9 cellular contexts compared by ENCODE assay signal in the genomic region with DNA sequence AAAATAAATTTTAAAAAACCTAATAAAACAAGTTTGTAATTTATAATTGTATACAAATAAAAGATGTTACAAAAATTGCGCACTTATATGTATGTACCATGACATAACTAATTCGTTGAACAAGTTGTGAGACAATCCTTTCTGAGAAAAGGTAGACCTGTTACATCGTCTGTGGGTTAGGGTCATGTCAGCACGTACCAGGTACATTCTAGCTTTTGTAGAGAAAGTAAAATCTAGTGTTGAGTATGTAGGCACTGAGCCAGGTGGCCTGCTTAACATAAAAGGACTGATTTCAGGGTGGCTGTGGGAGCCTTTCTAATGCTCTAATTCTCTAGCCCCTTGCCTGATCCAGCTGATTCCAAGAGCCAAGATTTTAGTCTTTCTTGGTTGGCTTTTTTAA. TPM values are rescaled to one million over a fixed set of nuclear protein-coding genes. Genes with fewer than 3 reads are reported as not detected.
A peak's percentile ranks its signal among the peaks of the same experiment; 100 is the strongest.
DNase-seq lines count a peak whose midpoint lies in the region; ATAC-seq and TF ChIP-seq lines count a peak whose summit lies in the region.
"Had no signal": no experiment of that assay in that cellular context is flagged by ENCODE, and none has a peak within 500 bp of the region (broad histone marks: within the 10 kb centered on the region; RNA-seq: fewer than 3 reads in every experiment).

No MANE protein-coding gene starts in this region.

- peak overlapping the region; percentile 97 for H3K4me3 ChIP-seq in left ventricle myocardium inferior
- peak overlapping the region; percentile 69 for H3K4me3 ChIP-seq in kidney epithelial cell (ENCODE audit: low read depth, low read length)
- peak overlapping the region; percentile 78 to 92 for H3K4me3 ChIP-seq in uterus
- no peak overlapping the region for H3K4me3 ChIP-seq in lower leg skin (ENCODE audit: low read depth, poor library complexity, severe bottlenecking)

- no peaks in the 10 kb centered on the region for H3K36me3 Mint-ChIP-seq in activated naive CD8-positive, alpha-beta T cell

- H3K4me1 Mint-ChIP-seq in activated naive CD8-positive, alpha-beta T cell (ENCODE audit: low read depth) = peaks cover 28% of the 10 kb centered on the region

- TF ChIP-seq CTCF in left ventricle myocardium inferior (IDR thresholded peaks at IDR 0.05; ENCODE audit: borderline replicate concordance) = no peak
- no peak for TF ChIP-seq CTCF in kidney epithelial cell (IDR thresholded peaks at IDR 0.05; ENCODE audit: insufficient read depth, low read length, poor library complexity, severe bottlenecking)
- TF ChIP-seq CTCF in uterus (IDR thresholded peaks at IDR 0.05) = no peak
- TF ChIP-seq CTCF in lower leg skin (IDR thresholded peaks at IDR 0.05) = no peak

- intact Hi-C loops in left ventricle myocardium inferior (cut with micrococcal nuclease) (no loop called here), Right ventricle myocardium inferior (cut with DNase I) (loop anchor here (5.0 to 10.0 kb wide), 2 partner anchors 228 to 1105 kb away; a partner anchor contains a TSS), uterus (cut with DNase I; ENCODE audit: low total_unique reads) (no loop called here), lower leg skin (cut with DNase I; ENCODE audit: low total_unique reads) (no loop called here)

- H3K27me3 ChIP-seq in left ventricle myocardium inferior (ENCODE audit: low read depth) (no peaks in the 10 kb centered on the region), kidney epithelial cell (ENCODE audit: control insufficient read depth, insufficient read depth, low read length) (no peaks in the 10 kb centered on the region), uterus (no peaks in the 10 kb centered on the region)

- no peaks in the 10 kb centered on the region for H3K27me3 Mint-ChIP-seq in activated naive CD8-positive, alpha-beta T cell

- H3K9me3 ChIP-seq in left ventricle myocardium inferior (replicated peaks) (no peaks in the 10 kb centered on the region), uterus (no peaks in the 10 kb centered on the region)

- H3K27ac Mint-ChIP-seq in activated naive CD8-positive, alpha-beta T cell = peak overlapping the region; percentile 98

- no peak for TF ChIP-seq POLR2A in uterus (IDR thresholded peaks at IDR 0.05)
- TF ChIP-seq POLR2A in lower leg skin (IDR thresholded peaks at IDR 0.05) = no peak

- DNase-seq in left ventricle myocardium inferior (no peak), Right ventricle myocardium inferior (ENCODE audit: missing footprints) (no peak), kidney epithelial cell (ENCODE audit: low read depth) (no peak), uterus (no peak), lower leg skin (ENCODE audit: low spot score in 2 of 2) (no peak), NOMO-1 treated with dmso at 0.1 percent for 144 hours (lab: John Stamatoyannopoulos, UW; ENCODE audit: unreplicated experiment) (no peak)

- H3K36me3 ChIP-seq in left ventricle myocardium inferior (peaks cover 34% of the 10 kb centered on the region), kidney epithelial cell (ENCODE audit: control insufficient read depth, insufficient read depth, low read length) (peaks cover 1% of the 10 kb centered on the region), uterus (no peaks in the 10 kb centered on the region)

- H3K9me3 Mint-ChIP-seq in activated naive CD8-positive, alpha-beta T cell (ENCODE audit: low read depth) = no peaks in the 10 kb centered on the region

- peak overlapping the region; percentile 95 for H3K27ac ChIP-seq in left ventricle myocardium inferior (replicated peaks)
- H3K27ac ChIP-seq in uterus = peak overlapping the region; percentile 82 to 93

- H3K4me1 ChIP-seq in left ventricle myocardium inferior (peaks cover 38% of the 10 kb centered on the region), uterus (no peaks in the 10 kb centered on the region)

- H3K4me3 Mint-ChIP-seq in activated naive CD8-positive, alpha-beta T cell = peak overlapping the region; percentile 95

- ATAC-seq in Right ventricle myocardium inferior = no peak
- no peak for ATAC-seq in GM21825 (IDR thresholded peaks at IDR 0.05; ENCODE audit: unreplicated experiment)

- WGBS in lower leg skin, 2 donors = 35 to 52% methylated on average over 4 of the region's 4 CpGs

RNA-seq across cellular contexts. Expression of a gene that starts 10.4 kb away (rescaled TPM):
- total RNA-seq in left ventricle myocardium inferior (42.2 TPM), Right ventricle myocardium inferior (44.5 TPM), kidney epithelial cell (107 and 113 TPM in 2 replicates), uterus (100 to 1,000 TPM in 1 of 4 donors, 10 to 100 TPM in 3; 62.9 to 123 (median 82.1) TPM), lower leg skin (10 to 100 TPM; 73.4 to 95.9 (median 80.9) TPM)

RNA-seq across cellular contexts. Expression of a gene that starts 26.0 kb away (rescaled TPM):
- not detected for total RNA-seq in left ventricle myocardium inferior
- total RNA-seq in Right ventricle myocardium inferior = not detected
- total RNA-seq in kidney epithelial cell = not detected in 2 replicates
- total RNA-seq in uterus = 1 to 10 TPM in 1 of 4 donors, not detected in 3; 2.0 TPM
- not detected for total RNA-seq in lower leg skin
- total RNA-seq: dermis microvascular lymphatic vessel endothelial cell had no signal

RNA-seq across cellular contexts. Expression of a gene that starts 39.5 kb away (rescaled TPM):
- total RNA-seq in left ventricle myocardium inferior (20.1 TPM), Right ventricle myocardium inferior (22.9 TPM), kidney epithelial cell (56.5 and 57.8 TPM in 2 replicates), uterus (100 to 1,000 TPM in 1 of 4 donors, 10 to 100 TPM in 3; 23.2 to 130 (median 39.1) TPM), lower leg skin (10 to 100 TPM; 15.6 to 28.9 (median 19.7) TPM)
